ENCODE assay signal across 8 cellular contexts in the genomic region with DNA sequence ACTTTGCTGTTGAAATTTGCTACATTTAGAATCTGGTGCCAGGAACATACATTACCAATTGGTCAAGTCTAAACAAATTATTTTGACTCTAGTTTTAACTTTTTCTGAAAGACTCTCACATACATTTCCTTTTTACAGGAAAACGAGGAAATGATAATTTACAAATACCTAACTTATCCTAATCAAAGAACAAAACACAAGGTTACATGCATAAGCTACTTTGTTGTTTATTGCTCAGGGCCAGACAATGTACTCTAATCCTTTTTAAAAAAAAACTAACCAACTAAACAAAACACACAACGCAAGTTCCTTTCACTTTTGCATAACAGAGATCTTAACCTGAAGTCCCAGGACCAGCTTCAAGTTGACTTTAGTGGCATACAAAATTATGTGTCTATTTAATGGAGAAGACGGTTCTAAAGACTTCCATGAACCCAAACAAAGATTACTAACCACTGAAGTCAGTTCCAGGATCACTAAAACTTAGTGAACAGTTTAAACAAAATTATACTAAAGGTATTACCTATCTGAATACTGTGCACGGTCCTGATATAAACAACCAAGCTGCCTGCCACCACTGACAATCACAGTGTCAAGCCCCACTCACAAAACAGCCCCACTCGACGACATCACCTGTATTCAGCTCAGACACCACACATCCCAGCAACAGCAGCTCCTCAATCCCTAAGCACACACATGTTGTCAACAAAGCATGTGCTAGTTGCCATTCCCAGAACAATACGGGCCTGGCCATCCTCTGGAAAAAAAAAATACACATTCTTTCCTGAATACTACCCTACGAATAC. TPM values are rescaled to one million over a fixed set of nuclear protein-coding genes. Genes with fewer than 3 reads are reported as not detected.
DNase-seq lines count a peak whose midpoint lies in the region; TF ChIP-seq lines count a peak whose summit lies in the region.

No MANE protein-coding gene starts in this region.

- H3K4me3 ChIP-seq in BLaER1 treated with 17β-estradiol and CSF1 and Interleukin-3, amounts not matched to agents 10 nM and 100 nM: peak overlapping the region; percentile 79 to 100 (median 90)
- peak overlapping the region; percentile 36 for H3K4me3 ChIP-seq in KMS-11 (IDR thresholded peaks at IDR 0.05; ENCODE audit: insufficient read depth, low read depth, low read length)
- H3K4me3 ChIP-seq in muscle layer of duodenum (ENCODE audit: low read depth in 1 of 2, low read length in 2 of 2): peak overlapping the region; percentile 88 to 94

- H2AFZ ChIP-seq in KMS-11 (ENCODE audit: low read depth): 0 out of 2 replicates have a peak overlapping the region, but pooled peaks have one; percentile 10

- peaks cover 64% of the 10 kb centered on the region for H3K79me2 ChIP-seq in KMS-11 (ENCODE audit: insufficient read depth, low read depth)

- H4K20me1 ChIP-seq in BLaER1 treated with 17β-estradiol and CSF1 and Interleukin-3, amounts not matched to agents 10 nM and 100 nM: peaks cover 22 to 52% (median 46%) of the 10 kb centered on the region in 11 experiments; a peak in 17 of 22 replicates
- H4K20me1 ChIP-seq in KMS-11 (ENCODE audit: insufficient read depth): no peaks in the 10 kb centered on the region

- H3K27me3 ChIP-seq in BLaER1 treated with 17β-estradiol and CSF1 and Interleukin-3, amounts not matched to agents 10 nM and 100 nM: no peaks in the 10 kb centered on the region
- H3K27me3 ChIP-seq in KMS-11 (ENCODE audit: insufficient read depth, low read depth): no peaks in the 10 kb centered on the region
- no peaks in the 10 kb centered on the region for H3K27me3 ChIP-seq in muscle layer of duodenum (ENCODE audit: low read depth, low read length)

- peak overlapping the region in 10 of 11 experiments; percentile 91 to 98 (median 96); a peak in 19 of 22 replicates for H3K27ac ChIP-seq in BLaER1 treated with 17β-estradiol and CSF1 and Interleukin-3, amounts not matched to agents 10 nM and 100 nM
- peak overlapping the region; percentile 78; the same call in 1 of the 2 replicates for H3K27ac ChIP-seq in KMS-11
- peak overlapping the region; percentile 69 for H3K27ac ChIP-seq in caudate nucleus (ENCODE audit: low read depth, low read length)
- H3K27ac ChIP-seq in muscle layer of duodenum (ENCODE audit: low read length): peak overlapping the region; percentile 76

- peak overlapping the region; percentile 86 to 99 (median 97) for H3K4me2 ChIP-seq in BLaER1 treated with 17β-estradiol and CSF1 and Interleukin-3, amounts not matched to agents 10 nM and 100 nM
- H3K4me2 ChIP-seq in KMS-11: peak overlapping the region; percentile 54

- no peaks in the 10 kb centered on the region for H3K36me3 ChIP-seq in BLaER1 treated with 17β-estradiol and CSF1 and Interleukin-3, amounts not matched to agents 10 nM and 100 nM
- H3K36me3 ChIP-seq in KMS-11 (ENCODE audit: insufficient read depth): no peaks in the 10 kb centered on the region
- H3K36me3 ChIP-seq in muscle layer of duodenum (ENCODE audit: control insufficient read depth in 1 of 2, insufficient read depth in 2 of 2, low read length in 2 of 2): no peaks in the 10 kb centered on the region

- H3K9ac ChIP-seq in BLaER1 treated with 17β-estradiol and CSF1 and Interleukin-3, amounts not matched to agents 10 nM and 100 nM: peak overlapping the region; percentile 91 to 98 (median 96); a peak in 21 of 22 replicates
- peak overlapping the region; percentile 81; the same call in 1 of the 2 replicates for H3K9ac ChIP-seq in KMS-11

- H3K4me1 ChIP-seq in BLaER1 treated with 17β-estradiol and CSF1 and Interleukin-3, amounts not matched to agents 10 nM and 100 nM: peaks cover 36 to 53% (median 46%) of the 10 kb centered on the region in 10 experiments
- H3K4me1 ChIP-seq in KMS-11 (ENCODE audit: low read depth, poor library complexity, severe bottlenecking): peaks cover 63% of the 10 kb centered on the region
- H3K4me1 ChIP-seq in muscle layer of duodenum (ENCODE audit: control insufficient read depth in 1 of 2, insufficient read depth in 2 of 2, low read length in 2 of 2): peaks cover 18 to 45% of the 10 kb centered on the region in 2 donors

- intact Hi-C loops in cardiac septum (cut with DNase I): no loop called here

- H3K9me3 ChIP-seq in BLaER1 treated with 17β-estradiol and CSF1 and Interleukin-3, amounts not matched to agents 10 nM and 100 nM (replicated peaks in 1 of 11): no peaks in the 10 kb centered on the region
- H3K9me3 ChIP-seq in muscle layer of duodenum (ENCODE audit: control insufficient read depth in 1 of 2, low read length in 2 of 2): no peaks in the 10 kb centered on the region

- peak in 1 of 61 donors; percentile 1 for DNase-seq in caudate nucleus (lab: John Stamatoyannopoulos, UW)
- DNase-seq in NCI-H524 treated with DMSO at 0.1 percent for 48 hours (lab: John Stamatoyannopoulos, UW): no peak
- DNase-seq in NCI-H2107 (lab: John Stamatoyannopoulos, UW): no peak
- no peak for DNase-seq in mesenteric fat pad (ENCODE audit: low spot score)
- no peak for DNase-seq in cardiac septum (ENCODE audit: low spot score)

- TF ChIP-seq CTCF in KMS-11 (conservative IDR thresholded peaks at IDR 0.05; ENCODE audit: low read depth, low read length): no peak

RNA-seq across cellular contexts. Expression of a gene that starts 1.9 kb away (rescaled TPM):
- total RNA-seq in mesenteric fat pad (41.8 TPM), cardiac septum (22.3 TPM)

RNA-seq across cellular contexts. Expression of a gene that starts 54.5 kb away (rescaled TPM):
- 158 TPM for total RNA-seq in mesenteric fat pad
- total RNA-seq in cardiac septum: 161 TPM

Comparison
In these comparisons a context has a peak if more than half of its experiments do, and no peak if none do; other contexts are left out.
1. H3K4me3 ChIP-seq: peak in every context shown above with its lines; median percentile 91 in muscle layer of duodenum; 90 in BLaER1 treated with 17β-estradiol and CSF1 and Interleukin-3, amounts not matched to agents 10 nM and 100 nM; 36 in KMS-11.